8 cellular contexts compared by ENCODE assay signal in genomic region chr6:136550045-136550329, GRCh38. TPM values are rescaled to one million over a fixed set of nuclear protein-coding genes. Genes with fewer than 3 reads are reported as not detected.
DNase-seq lines count a peak whose midpoint lies in the region; ATAC-seq and TF ChIP-seq lines count a peak whose summit lies in the region.

No MANE protein-coding gene starts in this region.

- peaks cover 3% of the 10 kb centered on the region for H3K27me3 ChIP-seq in BJ (ENCODE audit: control insufficient read depth, insufficient read depth, low read length)
- no peaks in the 10 kb centered on the region for H3K27me3 ChIP-seq in right cardiac atrium (ENCODE audit: control insufficient read depth, insufficient read depth)

- H3K27ac ChIP-seq in right cardiac atrium (ENCODE audit: low read length) = no peak overlapping the region

- under 1% methylated on average over 44 of the region's 46 CpGs for WGBS in right cardiac atrium

- H3K4me1 ChIP-seq in right cardiac atrium (ENCODE audit: control insufficient read depth, insufficient read depth, low read length) = peaks cover 2% of the 10 kb centered on the region

- intact Hi-C loops in activated T-helper 1 cell treated with anti-CD3 and anti-CD28 coated beads, Interleukin-12 subunit alpha, Interleukin-12 subunit beta, Interleukin-2, Interleukin-4 antibody, amounts not matched to agents 30 ng/mL and 10 ng/mL and 1 ng/mL, durations not matched to agents 14 hours and 24 hours and 36 hours (cut with micrococcal nuclease) = loop anchor here (1.0 to 5.0 kb wide), 2 partner anchors 173 to 261 kb away; partner anchors contain the start of gene BCLAF1
- intact Hi-C loops in right cardiac atrium (cut with DNase I) = no loop called here
- intact Hi-C loops in activated T-helper 2 cell treated with anti-CD3 and anti-CD28 coated beads, Interferon-gamma antibody, Interleukin-2, Interleukin-4, amounts not matched to agents 10 μg/mL and 5 μg/mL and 100 μg/mL, durations not matched to agents 14 hours and 24 hours and 36 hours (cut with micrococcal nuclease) = no loop called here

- H3K36me3 ChIP-seq in BJ (ENCODE audit: control insufficient read depth, insufficient read depth, low read length) = no peaks in the 10 kb centered on the region

- H3K4me3 Mint-ChIP-seq in activated T-helper 1 cell treated with anti-CD3 and anti-CD28 coated beads, Interleukin-12 subunit alpha, Interleukin-12 subunit beta, Interleukin-2, Interleukin-4 antibody, amounts not matched to agents 30 ng/mL and 10 ng/mL and 1 ng/mL, durations not matched to agents 14 hours and 24 hours and 36 hours = peak overlapping the region; percentile 38
- H3K4me3 Mint-ChIP-seq in activated T-helper 2 cell treated with anti-CD3 and anti-CD28 coated beads, Interferon-gamma antibody, Interleukin-2, Interleukin-4, amounts not matched to agents 10 μg/mL and 5 μg/mL and 100 μg/mL, durations not matched to agents 14 hours and 24 hours and 36 hours (ENCODE audit: low read depth) = no peak overlapping the region

- no peaks in the 10 kb centered on the region for H3K9me3 ChIP-seq in right cardiac atrium (ENCODE audit: control insufficient read depth, low read length)

- TF ChIP-seq CTCF in BJ (IDR thresholded peaks at IDR 0.05; ENCODE audit: insufficient read depth, low read depth, low read length) = no peak

- no peak for DNase-seq in BJ (ENCODE audit: low read depth)
- no peak for DNase-seq in activated T-helper 1 cell treated with anti-CD3 and anti-CD28 coated beads, Interleukin-12 subunit alpha, Interleukin-12 subunit beta, Interleukin-2, Interleukin-4 antibody, amounts not matched to agents 30 ng/mL and 10 ng/mL and 1 ng/mL, durations not matched to agents 14 hours and 24 hours and 36 hours (ENCODE audit: low spot score)
- DNase-seq in right cardiac atrium = peak in 2 of 3 donors; percentile 19 to 71
- DNase-seq in skeletal muscle cell (ENCODE audit: low read depth) = no peak
- no peak for DNase-seq in activated T-helper 2 cell treated with anti-CD3 and anti-CD28 coated beads, Interferon-gamma antibody, Interleukin-2, Interleukin-4, amounts not matched to agents 10 μg/mL and 5 μg/mL and 100 μg/mL, durations not matched to agents 14 hours and 24 hours and 36 hours (ENCODE audit: low spot score)
- DNase-seq in HCEC 1CT = no peak

- H3K4me1 Mint-ChIP-seq in activated T-helper 1 cell treated with anti-CD3 and anti-CD28 coated beads, Interleukin-12 subunit alpha, Interleukin-12 subunit beta, Interleukin-2, Interleukin-4 antibody, amounts not matched to agents 30 ng/mL and 10 ng/mL and 1 ng/mL, durations not matched to agents 14 hours and 24 hours and 36 hours (ENCODE audit: low read depth) = peaks cover 15% of the 10 kb centered on the region
- peaks cover 7% of the 10 kb centered on the region for H3K4me1 Mint-ChIP-seq in activated T-helper 2 cell treated with anti-CD3 and anti-CD28 coated beads, Interferon-gamma antibody, Interleukin-2, Interleukin-4, amounts not matched to agents 10 μg/mL and 5 μg/mL and 100 μg/mL, durations not matched to agents 14 hours and 24 hours and 36 hours (ENCODE audit: low read depth)

- POLR2A ChIA-PET in BJ (lab: Charles Lee) = no interaction called here

- H3K27me3 Mint-ChIP-seq in activated T-helper 1 cell treated with anti-CD3 and anti-CD28 coated beads, Interleukin-12 subunit alpha, Interleukin-12 subunit beta, Interleukin-2, Interleukin-4 antibody, amounts not matched to agents 30 ng/mL and 10 ng/mL and 1 ng/mL, durations not matched to agents 14 hours and 24 hours and 36 hours (ENCODE audit: insufficient read depth) = peaks cover 53% of the 10 kb centered on the region
- peaks cover 63% of the 10 kb centered on the region for H3K27me3 Mint-ChIP-seq in activated T-helper 2 cell treated with anti-CD3 and anti-CD28 coated beads, Interferon-gamma antibody, Interleukin-2, Interleukin-4, amounts not matched to agents 10 μg/mL and 5 μg/mL and 100 μg/mL, durations not matched to agents 14 hours and 24 hours and 36 hours (ENCODE audit: low read depth)

- CTCF ChIA-PET in BJ (lab: Yijun Ruan, JAX) = interaction anchor here (0.6 to 1.8 kb wide), 22 partner anchors 9 to 276 kb away, joined by 3 to 19 read pairs (median 3); partner anchors contain the start of gene MAP3K5

- no peak overlapping the region for H3K27ac Mint-ChIP-seq in activated T-helper 1 cell treated with anti-CD3 and anti-CD28 coated beads, Interleukin-12 subunit alpha, Interleukin-12 subunit beta, Interleukin-2, Interleukin-4 antibody, amounts not matched to agents 30 ng/mL and 10 ng/mL and 1 ng/mL, durations not matched to agents 14 hours and 24 hours and 36 hours
- H3K27ac Mint-ChIP-seq in activated T-helper 2 cell treated with anti-CD3 and anti-CD28 coated beads, Interferon-gamma antibody, Interleukin-2, Interleukin-4, amounts not matched to agents 10 μg/mL and 5 μg/mL and 100 μg/mL, durations not matched to agents 14 hours and 24 hours and 36 hours = no peak overlapping the region

- peak overlapping the region; percentile 69 for H3K4me3 ChIP-seq in BJ (ENCODE audit: low read depth, low read length)
- H3K4me3 ChIP-seq in right cardiac atrium (ENCODE audit: low read length) = peak overlapping the region; percentile 80
- peak overlapping the region; percentile 63 for H3K4me3 ChIP-seq in skeletal muscle cell (ENCODE audit: low read depth, low read length)

- peak; percentile 65 for ATAC-seq in GM19025 (IDR thresholded peaks at IDR 0.05; ENCODE audit: low read depth, unreplicated experiment)
- ATAC-seq in HG03103 (IDR thresholded peaks at IDR 0.05; ENCODE audit: low read depth, unreplicated experiment) = peak; percentile 45
- ATAC-seq in right cardiac atrium = peak; percentile 71 to 82

- H3K9me3 Mint-ChIP-seq in activated T-helper 1 cell treated with anti-CD3 and anti-CD28 coated beads, Interleukin-12 subunit alpha, Interleukin-12 subunit beta, Interleukin-2, Interleukin-4 antibody, amounts not matched to agents 30 ng/mL and 10 ng/mL and 1 ng/mL, durations not matched to agents 14 hours and 24 hours and 36 hours = no peaks in the 10 kb centered on the region
- no peaks in the 10 kb centered on the region for H3K9me3 Mint-ChIP-seq in activated T-helper 2 cell treated with anti-CD3 and anti-CD28 coated beads, Interferon-gamma antibody, Interleukin-2, Interleukin-4, amounts not matched to agents 10 μg/mL and 5 μg/mL and 100 μg/mL, durations not matched to agents 14 hours and 24 hours and 36 hours

- H3K36me3 Mint-ChIP-seq in activated T-helper 1 cell treated with anti-CD3 and anti-CD28 coated beads, Interleukin-12 subunit alpha, Interleukin-12 subunit beta, Interleukin-2, Interleukin-4 antibody, amounts not matched to agents 30 ng/mL and 10 ng/mL and 1 ng/mL, durations not matched to agents 14 hours and 24 hours and 36 hours (ENCODE audit: low read depth) = peaks cover 4% of the 10 kb centered on the region
- no peaks in the 10 kb centered on the region for H3K36me3 Mint-ChIP-seq in activated T-helper 2 cell treated with anti-CD3 and anti-CD28 coated beads, Interferon-gamma antibody, Interleukin-2, Interleukin-4, amounts not matched to agents 10 μg/mL and 5 μg/mL and 100 μg/mL, durations not matched to agents 14 hours and 24 hours and 36 hours (ENCODE audit: low read depth)

RNA-seq across cellular contexts. Expression of gene MAP7, which starts 0.2 kb away (rescaled TPM):
- polyA plus RNA-seq in BJ (2011; rRNA removed) (0.29 and 0.45 TPM in 2 replicates), right cardiac atrium (0.79 TPM)
- 0.19 TPM in 1 of 2 replicates, not detected in the other for polyA minus RNA-seq in BJ (2011; rRNA and poly(A)+ RNA removed)
- 1.7 and 2.3 TPM in 2 replicates for total RNA-seq in activated T-helper 1 cell treated with anti-CD3 and anti-CD28 coated beads, Interleukin-12 subunit alpha, Interleukin-12 subunit beta, Interleukin-2, Interleukin-4 antibody, amounts not matched to agents 30 ng/mL and 10 ng/mL and 1 ng/mL, durations not matched to agents 14 hours and 24 hours and 36 hours
- 1 to 10 TPM; 1.3 to 2.5 (median 1.8) TPM for total RNA-seq in right cardiac atrium
- total RNA-seq in activated T-helper 2 cell treated with anti-CD3 and anti-CD28 coated beads, Interferon-gamma antibody, Interleukin-2, Interleukin-4, amounts not matched to agents 10 μg/mL and 5 μg/mL and 100 μg/mL, durations not matched to agents 14 hours and 24 hours and 36 hours = 0.94 and 1.2 TPM in 2 replicates

Comparison
In these comparisons a context has a peak if more than half of its experiments do, and no peak if none do; other contexts are left out.
1. DNase-seq: peak in right cardiac atrium (2 of 3); none in BJ (single experiment), activated T-helper 1 cell treated with anti-CD3 and anti-CD28 coated beads, Interleukin-12 subunit alpha, Interleukin-12 subunit beta, Interleukin-2, Interleukin-4 antibody, amounts not matched to agents 30 ng/mL and 10 ng/mL and 1 ng/mL, durations not matched to agents 14 hours and 24 hours and 36 hours (single experiment), skeletal muscle cell (single experiment), activated T-helper 2 cell treated with anti-CD3 and anti-CD28 coated beads, Interferon-gamma antibody, Interleukin-2, Interleukin-4, amounts not matched to agents 10 μg/mL and 5 μg/mL and 100 μg/mL, durations not matched to agents 14 hours and 24 hours and 36 hours (single experiment) and HCEC 1CT (single experiment).
2. Peak in every context shown above with its lines, with median percentiles within 50 percentile points of each other: H3K4me3 ChIP-seq and ATAC-seq.